ENCODE assay signal across 14 cellular contexts in genomic region chr17:38914741-38915638, GRCh38. TPM values are rescaled to one million over a fixed set of nuclear protein-coding genes. Genes with fewer than 3 reads are reported as not detected.
DNase-seq lines count a peak whose midpoint lies in the region; ATAC-seq and TF ChIP-seq lines count a peak whose summit lies in the region.
"Had no signal": no experiment of that assay in that cellular context is flagged by ENCODE, and none has a peak within 500 bp of the region (broad histone marks: within the 10 kb centered on the region; RNA-seq: fewer than 3 reads in every experiment).

No MANE protein-coding gene starts in this region.

- intact Hi-C loops in activated CD4-positive, alpha-beta T cell treated with anti-CD3 and anti-CD28 coated beads for 36 hours (cut with DNase I, micrococcal nuclease), result no loop called here
- intact Hi-C loops in activated B cell treated with CpG ODN at 0.5 μM for 24 hours (cut with micrococcal nuclease), result no loop called here

- peak overlapping the region; percentile 46 for H3K27ac Mint-ChIP-seq in activated CD4-positive, alpha-beta T cell treated with anti-CD3 and anti-CD28 coated beads, Interleukin-2, amount 10 ng/mL, durations not matched to agents 7 days and 5 days
- H3K27ac Mint-ChIP-seq in activated CD4-positive, alpha-beta T cell treated with anti-CD3 and anti-CD28 coated beads for 36 hours, result no peak overlapping the region
- no peak overlapping the region for H3K27ac Mint-ChIP-seq in activated B cell treated with CpG ODN at 0.5 μM for 24 hours

- peaks cover 16% of the 10 kb centered on the region for H3K4me1 Mint-ChIP-seq in activated CD4-positive, alpha-beta T cell treated with anti-CD3 and anti-CD28 coated beads, Interleukin-2, amount 10 ng/mL, durations not matched to agents 7 days and 5 days
- peaks cover 3% of the 10 kb centered on the region for H3K4me1 Mint-ChIP-seq in activated CD4-positive, alpha-beta T cell treated with anti-CD3 and anti-CD28 coated beads for 36 hours
- peaks cover 4% of the 10 kb centered on the region for H3K4me1 Mint-ChIP-seq in activated B cell treated with CpG ODN at 0.5 μM for 24 hours

- no peak for DNase-seq in activated CD4-positive, alpha-beta T cell treated with anti-CD3 and anti-CD28 coated beads, Interleukin-2, amount 10 ng/mL, durations not matched to agents 7 days and 5 days
- DNase-seq in activated CD4-positive, alpha-beta T cell treated with anti-CD3 and anti-CD28 coated beads for 36 hours, result no peak
- DNase-seq in activated B cell treated with CpG ODN at 0.5 μM for 24 hours (peak; percentile 10), islet precursor cell (peak; percentile 76), DMS53 treated with DMSO at 0.1 percent for 48 hours (lab: John Stamatoyannopoulos, UW; ENCODE audit: unreplicated experiment) (no peak)
- peak; percentile 23 for DNase-seq in stimulated activated CD8-positive, alpha-beta memory T cell treated with anti-CD3 and anti-CD28 coated beads, Interleukin-4, amount 100 ng/mL, for 48 hours
- DNase-seq in stimulated activated CD4-positive, alpha-beta T cell treated with anti-CD3 and anti-CD28 coated beads, Interleukin-15, amount 100 ng/mL, for 24 hours, result no peak
- DNase-seq: DMS79; NCI-H1436 treated with DMSO at 0.1 percent for 48 hours; stimulated activated naive CD4-positive, alpha-beta T cell treated with Interleukin-2 at 50 U/mL for 16 hours had no signal

- CTCF ChIA-PET in activated CD4-positive, alpha-beta T cell treated with anti-CD3 and anti-CD28 coated beads, Interleukin-2, amount 10 ng/mL, durations not matched to agents 7 days and 5 days (lab: Charles Lee), result interaction anchor here (0.6 to 1.3 kb wide), 2 partner anchors 17 to 327 kb away, joined by 4 to 5 read pairs; no protein-coding TSS in a partner anchor
- CTCF ChIA-PET in activated CD4-positive, alpha-beta T cell treated with anti-CD3 and anti-CD28 coated beads for 36 hours (lab: Charles Lee), result interaction anchor here (0.6 to 0.9 kb wide), 4 partner anchors 8 to 42 kb away, joined by 3 to 5 read pairs (median 3); partner anchors contain the start of gene LASP1NB
- CTCF ChIA-PET in activated B cell treated with CpG ODN at 0.5 μM for 24 hours (lab: Charles Lee), result no interaction called here

- ATAC-seq in activated CD4-positive, alpha-beta T cell treated with anti-CD3 and anti-CD28 coated beads for 36 hours, result no peak
- ATAC-seq in activated B cell treated with CpG ODN at 0.5 μM for 24 hours (ENCODE audit: low read depth) (no peak), HG02970 (IDR thresholded peaks at IDR 0.05; ENCODE audit: low FRiP score, unreplicated experiment) (no peak)
- ATAC-seq: T-cell had no signal

- H3K27me3 Mint-ChIP-seq in activated CD4-positive, alpha-beta T cell treated with anti-CD3 and anti-CD28 coated beads, Interleukin-2, amount 10 ng/mL, durations not matched to agents 7 days and 5 days, result no peaks in the 10 kb centered on the region
- no peaks in the 10 kb centered on the region for H3K27me3 Mint-ChIP-seq in activated CD4-positive, alpha-beta T cell treated with anti-CD3 and anti-CD28 coated beads for 36 hours
- no peaks in the 10 kb centered on the region for H3K27me3 Mint-ChIP-seq in activated B cell treated with CpG ODN at 0.5 μM for 24 hours
- H3K27me3 Mint-ChIP-seq: T-cell had no signal

- POLR2A ChIA-PET in activated CD4-positive, alpha-beta T cell treated with anti-CD3 and anti-CD28 coated beads, Interleukin-2, amount 10 ng/mL, durations not matched to agents 7 days and 5 days (lab: Charles Lee), result no interaction called here
- POLR2A ChIA-PET in activated CD4-positive, alpha-beta T cell treated with anti-CD3 and anti-CD28 coated beads for 36 hours (lab: Charles Lee), result no interaction called here
- POLR2A ChIA-PET in activated B cell treated with CpG ODN at 0.5 μM for 24 hours (lab: Charles Lee), result interaction anchor here (0.6 kb wide), 1 partner anchor 52 kb away, joined by 4 read pairs; no protein-coding TSS in a partner anchor

- H3K36me3 Mint-ChIP-seq in activated CD4-positive, alpha-beta T cell treated with anti-CD3 and anti-CD28 coated beads, Interleukin-2, amount 10 ng/mL, durations not matched to agents 7 days and 5 days (ENCODE audit: low read depth), result peaks cover 42% of the 10 kb centered on the region
- H3K36me3 Mint-ChIP-seq in activated CD4-positive, alpha-beta T cell treated with anti-CD3 and anti-CD28 coated beads for 36 hours (ENCODE audit: low read depth), result peaks cover 37% of the 10 kb centered on the region
- peaks cover 77% of the 10 kb centered on the region for H3K36me3 Mint-ChIP-seq in activated B cell treated with CpG ODN at 0.5 μM for 24 hours (ENCODE audit: low read depth)

- no peaks in the 10 kb centered on the region for H3K9me3 Mint-ChIP-seq in activated CD4-positive, alpha-beta T cell treated with anti-CD3 and anti-CD28 coated beads, Interleukin-2, amount 10 ng/mL, durations not matched to agents 7 days and 5 days
- no peaks in the 10 kb centered on the region for H3K9me3 Mint-ChIP-seq in activated CD4-positive, alpha-beta T cell treated with anti-CD3 and anti-CD28 coated beads for 36 hours (ENCODE audit: low read depth)
- H3K9me3 Mint-ChIP-seq in activated B cell treated with CpG ODN at 0.5 μM for 24 hours, result no peaks in the 10 kb centered on the region
- H3K9me3 Mint-ChIP-seq: T-cell had no signal

- H3K4me3 Mint-ChIP-seq in activated CD4-positive, alpha-beta T cell treated with anti-CD3 and anti-CD28 coated beads, Interleukin-2, amount 10 ng/mL, durations not matched to agents 7 days and 5 days, result no peak overlapping the region
- no peak overlapping the region for H3K4me3 Mint-ChIP-seq in activated CD4-positive, alpha-beta T cell treated with anti-CD3 and anti-CD28 coated beads for 36 hours
- H3K4me3 Mint-ChIP-seq in activated B cell treated with CpG ODN at 0.5 μM for 24 hours, result no peak overlapping the region

- TF ChIP-seq CTCF in activated B cell treated with CpG ODN at 0.5 μM for 24 hours (IDR thresholded peaks at IDR 0.05), result no peak

RNA-seq across cellular contexts. Expression of gene LASP1, which starts 45.1 kb away (rescaled TPM):
- total RNA-seq in activated CD4-positive, alpha-beta T cell treated with anti-CD3 and anti-CD28 coated beads, Interleukin-2, amount 10 ng/mL, durations not matched to agents 7 days and 5 days, result 100 to 1,000 TPM; 189 to 200 TPM
- total RNA-seq in activated CD4-positive, alpha-beta T cell treated with anti-CD3 and anti-CD28 coated beads for 36 hours, result 100 to 1,000 TPM; 119 to 144 TPM
- total RNA-seq in activated B cell treated with CpG ODN at 0.5 μM for 24 hours, result 117 and 127 TPM in 2 replicates

RNA-seq across cellular contexts. Expression of gene FBXO47, which starts 52.2 kb away (rescaled TPM):
- total RNA-seq in activated CD4-positive, alpha-beta T cell treated with anti-CD3 and anti-CD28 coated beads, Interleukin-2, amount 10 ng/mL, durations not matched to agents 7 days and 5 days, result not detected
- under 1 TPM; 0.11 to 0.16 TPM for total RNA-seq in activated CD4-positive, alpha-beta T cell treated with anti-CD3 and anti-CD28 coated beads for 36 hours
- total RNA-seq in activated B cell treated with CpG ODN at 0.5 μM for 24 hours, result not detected in 2 replicates
- total RNA-seq: A673, bronchial epithelial cell, T-cell had no signal

Comparison
In these comparisons a context has a peak if more than half of its experiments do, and no peak if none do; other contexts are left out.
1. DNase-seq: peak in activated B cell treated with CpG ODN at 0.5 μM for 24 hours (single experiment), islet precursor cell (single experiment) and stimulated activated CD8-positive, alpha-beta memory T cell treated with anti-CD3 and anti-CD28 coated beads, Interleukin-4, amount 100 ng/mL, for 48 hours (single experiment); none in activated CD4-positive, alpha-beta T cell treated with anti-CD3 and anti-CD28 coated beads, Interleukin-2, amount 10 ng/mL, durations not matched to agents 7 days and 5 days (single experiment), activated CD4-positive, alpha-beta T cell treated with anti-CD3 and anti-CD28 coated beads for 36 hours (single experiment), stimulated activated CD4-positive, alpha-beta T cell treated with anti-CD3 and anti-CD28 coated beads, Interleukin-15, amount 100 ng/mL, for 24 hours (single experiment) and DMS53 treated with DMSO at 0.1 percent for 48 hours (single experiment).